In genomic region chr22:29030618-29031235, GRCh38 we compare ENCODE assay signal across 8 cellular contexts. TPM values are rescaled to one million over a fixed set of nuclear protein-coding genes. Genes with fewer than 3 reads are reported as not detected.
A peak's percentile ranks its signal among the peaks of the same experiment; 100 is the strongest.
DNase-seq lines count a peak whose midpoint lies in the region; ATAC-seq and TF ChIP-seq lines count a peak whose summit lies in the region.

No MANE protein-coding gene starts in this region.

- DNase-seq in C1 segment of cervical spinal cord (lab: John Stamatoyannopoulos, UW) (peak in 10 of 14 donors; percentile 12 to 77 (median 40)), astrocyte of the spinal cord (ENCODE audit: low read depth, low spot score) (peak; percentile 96), hepatic stellate cell (ENCODE audit: low spot score) (peak; percentile 50), prostate gland (ENCODE audit: low spot score) (peak; percentile 77), CD14-positive monocyte (ENCODE audit: low spot score) (no peak), NCI-H82 (lab: John Stamatoyannopoulos, UW) (no peak)

- H3K27me3 Mint-ChIP-seq in CD14-positive monocyte (ENCODE audit: low read depth in 3 of 3): peaks cover 36 to 49% (median 47%) of the 10 kb centered on the region in 3 donors

- H3K4me3 ChIP-seq in astrocyte of the spinal cord (ENCODE audit: low read depth, low read length) (peak overlapping the region; percentile 39), prostate gland (peak overlapping the region; percentile 34 to 35)

- H3K27ac ChIP-seq in prostate gland: peak overlapping the region; percentile 74 to 83

- no peaks in the 10 kb centered on the region for H3K27me3 ChIP-seq in prostate gland (replicated peaks; ENCODE audit: insufficient read depth)

- H3K9me3 ChIP-seq in prostate gland: no peaks in the 10 kb centered on the region

- WGBS in prostate gland: 4% methylated on average over 33 of the region's 33 CpGs

- H3K4me1 ChIP-seq in prostate gland (replicated peaks): peaks cover 5% of the 10 kb centered on the region

- H3K27ac Mint-ChIP-seq in CD14-positive monocyte: peak overlapping the region in 3 of 7 donors; percentile 30 to 77 (median 41)

- TF ChIP-seq EP300 in Ishikawa (IDR thresholded peaks at IDR 0.05; ENCODE audit: borderline replicate concordance): peak; percentile 44; the same call in 1 of the 2 replicates

- peaks cover 15% of the 10 kb centered on the region for H3K4me1 Mint-ChIP-seq in CD14-positive monocyte

- H3K4me3 Mint-ChIP-seq in CD14-positive monocyte: peak overlapping the region in 1 of 2 donors; percentile 74

- TF ChIP-seq RAD21 in Ishikawa (IDR thresholded peaks at IDR 0.05; ENCODE audit: low read depth): peak; percentile 30; the same call in 1 of the 2 replicates

- no peak for ATAC-seq in GM19035 (IDR thresholded peaks at IDR 0.05; ENCODE audit: unreplicated experiment)

- peaks cover 0 to 9% (median 0%) of the 10 kb centered on the region in 7 donors for H3K9me3 Mint-ChIP-seq in CD14-positive monocyte

- no peaks in the 10 kb centered on the region for H3K36me3 ChIP-seq in prostate gland

- no peak for TF ChIP-seq CTCF in astrocyte of the spinal cord (IDR thresholded peaks at IDR 0.05; ENCODE audit: low read depth, low read length)
- no peak for TF ChIP-seq CTCF in prostate gland (IDR thresholded peaks at IDR 0.05)
- TF ChIP-seq CTCF in CD14-positive monocyte (IDR thresholded peaks at IDR 0.05): no peak

- TF ChIP-seq POLR2A in prostate gland (IDR thresholded peaks at IDR 0.05): no peak

- H3K36me3 Mint-ChIP-seq in CD14-positive monocyte: peaks cover 0 to 11% of the 10 kb centered on the region in 2 donors

- in situ Hi-C loops in astrocyte of the spinal cord (cut with HindIII; ENCODE audit: low sequenced_read_pairs): no loop called here

- intact Hi-C loops in prostate gland (cut with DNase I): loop anchor here (5.0 to 10.0 kb wide), 3 partner anchors 43 to 426 kb away; partner anchors contain the start of gene ZNRF3
- intact Hi-C loops in CD14-positive monocyte (cut with micrococcal nuclease): no loop called here

TF ChIP-seq in Ishikawa, 13 proteins besides CTCF, POLR2A, EP300 and RAD21:
- TF ChIP-seq NFIC (IDR thresholded peaks at IDR 0.05) (peak; percentile 96), CEBPB (IDR thresholded peaks at IDR 0.05) (no peak), FOXM1 (IDR thresholded peaks at IDR 0.05; ENCODE audit: borderline replicate concordance, low read depth) (no peak), TEAD4 (IDR thresholded peaks at IDR 0.05) (peak; percentile 61; the same call in 1 of the 2 replicates), REST (IDR thresholded peaks at IDR 0.05; ENCODE audit: low read depth) (no peak), YY1 (IDR thresholded peaks at IDR 0.05; ENCODE audit: low read depth) (peak; percentile 56; the same call in 1 of the 2 replicates), ZBTB7A (IDR thresholded peaks at IDR 0.05; ENCODE audit: low read depth) (peak; percentile 67), TAF1 (IDR thresholded peaks at IDR 0.05; ENCODE audit: low read depth) (peak; percentile 25; the same call in 1 of the 2 replicates), MAX (IDR thresholded peaks at IDR 0.05) (peak; percentile 37), CREB1 (IDR thresholded peaks at IDR 0.05; ENCODE audit: low read depth) (no peak), EGR1 (IDR thresholded peaks at IDR 0.05) (peak; percentile 54), TCF12 (IDR thresholded peaks at IDR 0.05; ENCODE audit: low read depth) (peak; percentile 67; the same call in 1 of the 2 replicates)
- TF ChIP-seq, protein P1, sequence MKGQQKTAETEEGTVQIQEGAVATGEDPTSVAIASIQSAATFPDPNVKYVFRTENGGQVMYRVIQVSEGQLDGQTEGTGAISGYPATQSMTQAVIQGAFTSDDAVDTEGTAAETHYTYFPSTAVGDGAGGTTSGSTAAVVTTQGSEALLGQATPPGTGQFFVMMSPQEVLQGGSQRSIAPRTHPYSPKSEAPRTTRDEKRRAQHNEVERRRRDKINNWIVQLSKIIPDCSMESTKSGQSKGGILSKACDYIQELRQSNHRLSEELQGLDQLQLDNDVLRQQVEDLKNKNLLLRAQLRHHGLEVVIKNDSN (IDR thresholded peaks at IDR 0.05): no peak
TF ChIP-seq in Ishikawa: peak in this region for 8.

RNA-seq across cellular contexts. Expression of gene C22orf31, which starts 30.9 kb away (rescaled TPM):
- 1 to 10 TPM in 1 of 2 donors, under 1 TPM in 1; 0.36 to 1.4 TPM for total RNA-seq in prostate gland
- not detected for polyA plus RNA-seq in CD14-positive monocyte

RNA-seq across cellular contexts. Expression of gene KREMEN1, which starts 42.1 kb away (rescaled TPM):
- 10 to 100 TPM; 19.3 to 49.0 TPM for total RNA-seq in prostate gland
- polyA plus RNA-seq in CD14-positive monocyte: 1 to 10 TPM in 1 of 2 donors, under 1 TPM in 1; 0.69 to 1.6 TPM

Comparison
In these comparisons a context has a peak if more than half of its experiments do, and no peak if none do; other contexts are left out.
1. DNase-seq: peak in C1 segment of cervical spinal cord (10 of 14), astrocyte of the spinal cord (single experiment), hepatic stellate cell (single experiment) and prostate gland (single experiment); none in CD14-positive monocyte (single experiment) and NCI-H82 (single experiment).